In the genomic region with DNA sequence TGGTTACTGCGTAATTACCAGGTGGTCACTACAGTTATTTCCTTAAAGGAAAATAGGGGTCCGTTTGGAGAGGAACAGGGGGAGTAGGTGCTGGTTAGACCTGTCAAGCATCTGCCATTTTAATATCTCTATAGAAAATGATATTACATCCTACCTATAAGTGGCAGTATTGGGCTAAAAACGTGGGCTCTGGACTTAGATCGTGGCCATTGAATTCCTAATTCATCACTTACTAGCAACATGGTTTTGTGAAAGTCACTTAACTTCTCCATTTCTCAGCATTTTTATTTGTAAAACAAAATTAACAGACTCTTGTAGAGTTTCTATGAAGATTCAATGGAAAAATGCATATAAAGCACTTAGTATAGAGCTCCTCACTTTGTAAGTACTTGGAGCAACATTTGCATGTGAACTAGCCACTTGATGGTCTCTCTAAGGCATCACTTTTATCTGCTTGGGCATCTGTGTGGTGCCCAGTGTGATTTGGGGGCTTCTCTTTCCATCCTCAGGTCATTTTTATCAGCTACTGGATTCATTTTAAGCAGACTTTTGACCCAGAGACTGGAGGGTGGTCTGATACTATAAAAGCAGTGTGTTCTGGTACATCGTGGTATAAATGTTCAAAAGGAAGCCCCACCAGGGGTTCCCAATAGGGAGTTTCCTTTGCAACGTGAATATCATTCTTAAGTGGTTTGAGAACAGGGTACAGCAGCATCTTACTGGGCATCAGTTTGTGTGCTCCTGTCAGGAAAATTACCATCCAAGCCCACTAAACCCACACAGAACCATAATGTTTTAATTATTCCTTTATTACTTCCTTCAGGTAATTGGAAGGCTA, we compare ENCODE assay signal across 8 cellular contexts. TPM values are rescaled to one million over a fixed set of nuclear protein-coding genes. Genes with fewer than 3 reads are reported as not detected.
DNase-seq lines count a peak whose midpoint lies in the region; ATAC-seq and TF ChIP-seq lines count a peak whose summit lies in the region.

No MANE protein-coding gene starts in this region.

- no peak overlapping the region for H3K4me3 ChIP-seq in aorta (ENCODE audit: low read length in 2 of 2)

- no peaks in the 10 kb centered on the region for H3K36me3 ChIP-seq in aorta (ENCODE audit: control insufficient read depth in 1 of 2, insufficient read depth in 2 of 2, low read length in 1 of 2)

- POLR2A ChIA-PET in GM10248 (lab: Yijun Ruan, JAX), result no interaction called here

- ATAC-seq in GM21825 (IDR thresholded peaks at IDR 0.05; ENCODE audit: unreplicated experiment), result peak; percentile 85
- peak; percentile 34 to 60 for ATAC-seq in left cardiac atrium
- ATAC-seq in aorta (ENCODE audit: low FRiP score), result no peak

- CTCF ChIA-PET in GM10248 (lab: Yijun Ruan, JAX), result interaction anchor here (1.1 to 4.9 kb wide), 13 partner anchors 9 to 481 kb away, joined by 3 to 24 read pairs (median 5); a partner anchor contains a TSS

- peak; percentile 28 for TF ChIP-seq CTCF in GM10248 (IDR thresholded peaks at IDR 0.05; ENCODE audit: control extremely low read depth, extremely low read depth, low read depth, missing control alignments)

- no peak overlapping the region for H3K27ac ChIP-seq in aorta (ENCODE audit: low read depth in 1 of 2, low read length in 2 of 2)

- WGBS in aorta, 2 donors, result 35 to 39% methylated on average over 6 of the region's 6 CpGs

- intact Hi-C loops in left cardiac atrium (cut with DNase I) (loop anchor here in 1 of 2 donors (2.0 to 5.0 kb wide), 2 partner anchors 259 to 472 kb away; no protein-coding TSS in a partner anchor), aorta (cut with DNase I) (loop anchor here (1.0 to 10.0 kb wide), 5 partner anchors 72 to 471 kb away; no protein-coding TSS in a partner anchor)

- H3K27me3 ChIP-seq in aorta (ENCODE audit: control insufficient read depth in 1 of 2, insufficient read depth in 2 of 2, low read length in 1 of 2), result no peaks in the 10 kb centered on the region

- H3K9me3 ChIP-seq in aorta (ENCODE audit: control insufficient read depth, low read length), result no peaks in the 10 kb centered on the region

- no peaks in the 10 kb centered on the region for H3K4me1 ChIP-seq in aorta (ENCODE audit: control insufficient read depth in 1 of 2, insufficient read depth in 2 of 2, low read length in 2 of 2)

- DNase-seq in GM10248 (ENCODE audit: extremely low spot score), result peak; percentile 30
- peak; percentile 78 for DNase-seq in MV-4-11 (lab: John Stamatoyannopoulos, UW)
- peak; percentile 72 for DNase-seq in SKM-1 (lab: John Stamatoyannopoulos, UW; ENCODE audit: unreplicated experiment)
- DNase-seq in left cardiac atrium, result no peak
- DNase-seq in stromal cell of bone marrow (ENCODE audit: low read depth), result peak; percentile 43
- DNase-seq in aorta, result no peak
- DNase-seq in OCI-M2 (lab: John Stamatoyannopoulos, UW; ENCODE audit: unreplicated experiment), result no peak

RNA-seq across cellular contexts. Expression of a gene that starts 42.7 kb away (rescaled TPM):
- total RNA-seq in left cardiac atrium (not detected), aorta (not detected)
- polyA plus RNA-seq in aorta, result 1 to 10 TPM in 1 of 2 donors, not detected in 1; 3.0 TPM

Comparison
In these comparisons a context has a peak if more than half of its experiments do, and no peak if none do; other contexts are left out.
1. DNase-seq: peak in GM10248 (single experiment), MV-4-11 (single experiment), SKM-1 (single experiment) and stromal cell of bone marrow (single experiment); none in left cardiac atrium (single experiment), aorta (0 of 2) and OCI-M2 (single experiment).